Comparison of ENCODE assay signal across 15 cellular contexts in genomic region chr1:242211254-242212022, GRCh38.
DNase-seq lines count a peak whose midpoint lies in the region; ATAC-seq and TF ChIP-seq lines count a peak whose summit lies in the region.
"Had no signal": no experiment of that assay in that cellular context is flagged by ENCODE, and none has a peak within 500 bp of the region (broad histone marks: within the 10 kb centered on the region; RNA-seq: fewer than 3 reads in every experiment).

No MANE protein-coding gene starts in this region.

- peak overlapping the region; percentile 67 for H3K27ac ChIP-seq in endodermal cell (ENCODE audit: low read depth, low read length)
- H3K27ac ChIP-seq: RWPE1, SJSA1 had no signal

- peak overlapping the region; percentile 17 for H3K4me3 Mint-ChIP-seq in endodermal cell
- H3K4me3 Mint-ChIP-seq in mesothelial cell of epicardium = no peak overlapping the region

- H3K27me3 Mint-ChIP-seq in endodermal cell (ENCODE audit: insufficient read depth) (peaks cover 1% of the 10 kb centered on the region), mesothelial cell of epicardium (ENCODE audit: low read depth) (no peaks in the 10 kb centered on the region)

- H3K36me3 ChIP-seq in endodermal cell (ENCODE audit: control insufficient read depth, insufficient read depth, low read length) (peaks cover 6% of the 10 kb centered on the region), H7 (replicated peaks; ENCODE audit: control insufficient read depth, insufficient read depth, low read length) (no peaks in the 10 kb centered on the region)
- H3K36me3 ChIP-seq: SJSA1 had no signal

- peak overlapping the region; percentile 91 for H3K27ac Mint-ChIP-seq in endodermal cell
- peak overlapping the region; percentile 40 for H3K27ac Mint-ChIP-seq in mesothelial cell of epicardium

- H3K9me3 Mint-ChIP-seq in endodermal cell (peaks cover 30% of the 10 kb centered on the region), mesothelial cell of epicardium (peaks cover 25% of the 10 kb centered on the region)

- peak; percentile 35 for DNase-seq in G401 (ENCODE audit: low spot score)
- peak; percentile 15 for DNase-seq in LoVo (ENCODE audit: low spot score)
- peak; percentile 90 for DNase-seq in endodermal cell
- no peak for DNase-seq in mesothelial cell of epicardium (ENCODE audit: low spot score in 2 of 2, unreplicated experiment in 2 of 2)
- DNase-seq in left lobe of liver (ENCODE audit: low spot score) = no peak
- DNase-seq in H7 = no peak
- DNase-seq: EL, KG1, NCI-H1436, NCI-H2029 treated with DMSO at 0.1 percent for 48 hours, NCI-H446 treated with DMSO at 0.1 percent for 48 hours, NCI-H748 treated with DMSO at 0.1 percent for 48 hours had no signal

- H3K4me1 ChIP-seq in endodermal cell (ENCODE audit: control insufficient read depth, insufficient read depth, low read length) = peaks cover 32% of the 10 kb centered on the region
- H3K4me1 ChIP-seq: SJSA1 had no signal

- H3K36me3 Mint-ChIP-seq in endodermal cell (ENCODE audit: low read depth) (peaks cover 20% of the 10 kb centered on the region), mesothelial cell of epicardium (peaks cover 6% of the 10 kb centered on the region)

- H3K9ac ChIP-seq in endodermal cell (ENCODE audit: extremely low read depth, low read length, poor library complexity, severe bottlenecking) = peak overlapping the region; percentile 42

- H3K4me1 Mint-ChIP-seq in endodermal cell = peaks cover 58% of the 10 kb centered on the region
- H3K4me1 Mint-ChIP-seq in mesothelial cell of epicardium = peaks cover 11% of the 10 kb centered on the region

- TF ChIP-seq CTCF in endodermal cell (conservative IDR thresholded peaks at IDR 0.05) (no peak), mesothelial cell of epicardium (IDR thresholded peaks at IDR 0.05; ENCODE audit: unreplicated experiment) (no peak)

- H3K9me3 ChIP-seq in endodermal cell (ENCODE audit: control insufficient read depth, low read length) = peaks cover 34% of the 10 kb centered on the region
- H3K9me3 ChIP-seq: SJSA1 had no signal

- ATAC-seq in HG03354 (IDR thresholded peaks at IDR 0.05; ENCODE audit: poor library complexity, severe bottlenecking, unreplicated experiment) (no peak), left lobe of liver (no peak)

- WGBS in endodermal cell (ENCODE audit: insufficient coverage in 1 of 2, insufficient read length in 1 of 2), 2 experiments = 42 to 63% methylated on average over 4 to 11 of the region's 11 CpGs

- H3K27me3 ChIP-seq in endodermal cell (ENCODE audit: control insufficient read depth, insufficient read depth, low read length, poor library complexity, severe bottlenecking) = no peaks in the 10 kb centered on the region
- H3K27me3 ChIP-seq in H7 (ENCODE audit: control insufficient read depth, insufficient read depth, low read length) = peaks cover 18% of the 10 kb centered on the region; the same call in 1 of the 2 replicates
- H3K27me3 ChIP-seq: SJSA1 had no signal

- in situ Hi-C loops in G401 (cut with HindIII; ENCODE audit: low sequenced_read_pairs) = no loop called here

- H3K4me3 ChIP-seq in endodermal cell (ENCODE audit: low read length) (peak overlapping the region; percentile 68), H7 (ENCODE audit: insufficient read depth, low read depth, low read length) (no peak overlapping the region)
- H3K4me3 ChIP-seq: SJSA1 had no signal

Comparison
In these comparisons a context has a peak if more than half of its experiments do, and no peak if none do; other contexts are left out.
1. DNase-seq: peak in G401 (single experiment), LoVo (single experiment) and endodermal cell (single experiment); none in mesothelial cell of epicardium (0 of 2), left lobe of liver (single experiment) and H7 (single experiment).